ENCODE assay signal across 8 cellular contexts in genomic region chr1:32818804-32819541, GRCh38. TPM values are rescaled to one million over a fixed set of nuclear protein-coding genes. Genes with fewer than 3 reads are reported as not detected.
DNase-seq lines count a peak whose midpoint lies in the region; ATAC-seq, FAIRE-seq and TF ChIP-seq lines count a peak whose summit lies in the region.

No MANE protein-coding gene starts in this region.

- peak overlapping the region; percentile 99 for H3K4me3 ChIP-seq in fibroblast of pulmonary artery (replicated peaks; ENCODE audit: low read depth, low read length)
- H3K4me3 ChIP-seq in skeletal muscle tissue (ENCODE audit: low read length in 3 of 3): peak overlapping the region; percentile 80 to 96 (median 89)

- no peaks in the 10 kb centered on the region for H3K9me3 Mint-ChIP-seq in activated T-cell treated with anti-CD3 and anti-CD28 coated beads, Interleukin-2, amount 50 U/mL, for 4 hours

- H3K4me1 Mint-ChIP-seq in activated T-cell treated with anti-CD3 and anti-CD28 coated beads, Interleukin-2, amount 50 U/mL, for 4 hours (ENCODE audit: low read depth): peaks cover 38% of the 10 kb centered on the region

- no peaks in the 10 kb centered on the region for H3K9me3 ChIP-seq in skeletal muscle tissue (ENCODE audit: control insufficient read depth in 3 of 3, low read length in 3 of 3)

- ATAC-seq in activated T-cell treated with anti-CD3 and anti-CD28 coated beads, Interleukin-2, amount 50 U/mL, for 4 hours: no peak
- peak; percentile 44 for ATAC-seq in HG02870 (IDR thresholded peaks at IDR 0.05; ENCODE audit: unreplicated experiment)

- H3K36me3 Mint-ChIP-seq in activated T-cell treated with anti-CD3 and anti-CD28 coated beads, Interleukin-2, amount 50 U/mL, for 4 hours (ENCODE audit: insufficient read depth): peaks cover 17% of the 10 kb centered on the region

- TF ChIP-seq CTCF in fibroblast of pulmonary artery (IDR thresholded peaks at IDR 0.05; ENCODE audit: low read length, missing control alignments): no peak

- H3K36me3 ChIP-seq in skeletal muscle tissue (ENCODE audit: control insufficient read depth in 3 of 3, insufficient read depth in 3 of 3, low read length in 3 of 3): no peaks in the 10 kb centered on the region

- peak overlapping the region; percentile 95 for H3K27ac ChIP-seq in skeletal muscle tissue (ENCODE audit: low read depth, low read length)

- peak overlapping the region; percentile 100 for H3K4me3 Mint-ChIP-seq in activated T-cell treated with anti-CD3 and anti-CD28 coated beads, Interleukin-2, amount 50 U/mL, for 4 hours

- no peaks in the 10 kb centered on the region for H3K27me3 ChIP-seq in skeletal muscle tissue (ENCODE audit: control insufficient read depth in 3 of 3, insufficient read depth in 3 of 3, low read length in 3 of 3)

- FAIRE-seq in RCC 7860 (lab: Jason Lieb, UNC): no peak

- peaks cover 32 to 45% (median 36%) of the 10 kb centered on the region in 3 donors for H3K4me1 ChIP-seq in skeletal muscle tissue (ENCODE audit: control insufficient read depth in 3 of 3, insufficient read depth in 3 of 3, low read length in 3 of 3)

- in situ Hi-C loops in SK-MEL-5 (cut with HindIII; ENCODE audit: low pct_unique_long_range_greater_than_20kb, low sequenced_read_pairs): no loop called here

- no peak for DNase-seq in activated T-cell treated with anti-CD3 and anti-CD28 coated beads, Interleukin-2, amount 50 U/mL, for 4 hours
- DNase-seq in activated T-cell treated with anti-CD3 and anti-CD28 coated beads, Interleukin-2, amount 50 U/mL, for 48 hours: no peak
- DNase-seq in SK-MEL-5 (ENCODE audit: low read depth, low spot score): peak; percentile 42
- no peak for DNase-seq in fibroblast of pulmonary artery (ENCODE audit: low read depth)
- DNase-seq in RCC 7860 (ENCODE audit: low spot score): no peak
- no peak for DNase-seq in RKO (ENCODE audit: low spot score)

- peak overlapping the region; percentile 87 to 98 (median 98) for H3K9ac ChIP-seq in skeletal muscle tissue (ENCODE audit: low read depth in 1 of 3, low read length in 3 of 3)

- no peaks in the 10 kb centered on the region for H3K27me3 Mint-ChIP-seq in activated T-cell treated with anti-CD3 and anti-CD28 coated beads, Interleukin-2, amount 50 U/mL, for 4 hours (ENCODE audit: low read depth)

RNA-seq across cellular contexts. Expression of gene S100PBP, which starts 1.5 kb away (rescaled TPM):
- 10 to 100 TPM; 14.9 to 19.6 (median 15.8) TPM for total RNA-seq in activated T-cell treated with anti-CD3 and anti-CD28 coated beads, Interleukin-2, amount 50 U/mL, for 4 hours
- total RNA-seq in SK-MEL-5 (2014; rRNA removed; shearing (Covaris generic)): 16.9 and 21.3 TPM in 2 replicates
- polyA plus RNA-seq in SK-MEL-5 (2015; cell fraction: cytosol; rRNA removed): 13.4 and 13.6 TPM in 2 replicates
- polyA plus RNA-seq in SK-MEL-5 (2015; cell fraction: nucleus; rRNA removed): 57.3 and 97.6 TPM in 2 replicates
- 22.4 TPM for total RNA-seq in skeletal muscle tissue

RNA-seq across cellular contexts. Expression of gene YARS1, which starts 1.8 kb away (rescaled TPM):
- 100 to 1,000 TPM; 243 to 304 (median 264) TPM for total RNA-seq in activated T-cell treated with anti-CD3 and anti-CD28 coated beads, Interleukin-2, amount 50 U/mL, for 4 hours
- total RNA-seq in SK-MEL-5 (2014; rRNA removed; shearing (Covaris generic)): 137 and 153 TPM in 2 replicates
- polyA plus RNA-seq in SK-MEL-5 (2015; cell fraction: cytosol; rRNA removed): 193 and 232 TPM in 2 replicates
- polyA plus RNA-seq in SK-MEL-5 (2015; cell fraction: nucleus; rRNA removed): 254 and 269 TPM in 2 replicates
- total RNA-seq in skeletal muscle tissue: 33.9 TPM

RNA-seq across cellular contexts. Expression of gene FNDC5, which starts 51.7 kb away (rescaled TPM):
- not detected for total RNA-seq in activated T-cell treated with anti-CD3 and anti-CD28 coated beads, Interleukin-2, amount 50 U/mL, for 4 hours
- total RNA-seq in SK-MEL-5 (2014; rRNA removed; shearing (Covaris generic)): 0.42 TPM in 1 of 2 replicates, not detected in the other
- not detected in 2 replicates for polyA plus RNA-seq in SK-MEL-5 (2015; cell fraction: cytosol; rRNA removed)
- 0.23 TPM in 1 of 2 replicates, not detected in the other for polyA plus RNA-seq in SK-MEL-5 (2015; cell fraction: nucleus; rRNA removed)
- 366 TPM for total RNA-seq in skeletal muscle tissue

Comparison
In these comparisons a context has a peak if more than half of its experiments do, and no peak if none do; other contexts are left out.
1. RNA of gene FNDC5, which starts 51.7 kb away (total RNA-seq): 366 TPM in skeletal muscle tissue (single experiment); 0.42 TPM in SK-MEL-5 and not detected in activated T-cell treated with anti-CD3 and anti-CD28 coated beads, Interleukin-2, amount 50 U/mL, for 4 hours; every median in the first group is over 100 times any median in the second.